In the genomic region with DNA sequence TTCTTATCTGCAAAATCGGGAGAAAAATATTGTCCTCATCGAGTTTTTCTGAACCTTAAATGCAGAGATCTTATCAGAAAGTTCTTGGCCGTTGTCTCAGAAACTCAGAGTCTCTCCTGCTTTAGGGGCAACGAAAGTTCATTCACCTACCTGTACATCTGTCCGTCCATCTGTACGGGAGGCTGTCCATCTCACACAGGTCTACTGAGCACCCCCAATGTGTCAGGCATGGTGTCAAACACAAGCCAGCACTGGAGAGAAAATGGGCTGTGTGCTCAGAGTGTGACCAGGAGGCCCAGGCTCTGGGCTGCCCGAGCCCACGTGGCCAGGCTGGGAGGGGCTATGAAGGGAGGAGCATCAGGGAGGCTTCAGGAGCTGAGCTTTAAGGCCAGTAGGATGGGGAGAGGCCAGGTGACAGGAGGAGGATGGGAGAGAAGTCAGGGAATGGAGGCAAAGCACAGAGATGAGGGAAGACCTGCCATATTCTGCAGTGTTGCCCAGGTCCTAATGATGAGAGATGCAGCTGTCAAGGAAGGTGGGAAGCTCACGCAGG, we compare ENCODE assay signal across 13 cellular contexts.
"Had no signal": no experiment of that assay in that cellular context is flagged by ENCODE, and none has a peak within 500 bp of the region (broad histone marks: within the 10 kb centered on the region; RNA-seq: fewer than 3 reads in every experiment).

No MANE protein-coding gene starts in this region.

- H3K4me3 ChIP-seq: cardiac muscle cell, esophagus muscularis mucosa, hepatocyte, thyroid gland, uterus had no signal

- DNase-seq: activated CD4-positive, alpha-beta T cell treated with anti-CD3 and anti-CD28 coated beads, Interleukin-2, amount 50 U/mL, for 1 hour; activated effector memory CD4-positive, alpha-beta T cell treated with Interleukin-2 at 50 U/mL for 16 hours; activated T-cell treated with anti-CD3 and anti-CD28 coated beads, Interleukin-2, amount 50 U/mL, for 4 hours; stimulated activated CD4-positive, alpha-beta T cell treated with anti-CD3 and anti-CD28 coated beads, Interleukin-12 subunit alpha, Interleukin-12 subunit beta, amount 100 ng/mL, for 4 hours; SW 1271; thyroid gland; uterus had no signal

- H3K9me3 ChIP-seq: thyroid gland, uterus had no signal

- FAIRE-seq: colon had no signal

- H3K27me3 ChIP-seq: hepatocyte, thyroid gland, uterus had no signal

- H3K27ac Mint-ChIP-seq: activated naive CD4-positive, alpha-beta T cell treated with anti-CD3 and anti-CD28 coated beads, Interleukin-2, amount 50 U/mL, for 72 hours had no signal

- H3K79me2 ChIP-seq: hepatocyte had no signal

- H3K4me1 ChIP-seq: esophagus muscularis mucosa, thyroid gland, uterus had no signal

- H3K36me3 ChIP-seq: cardiac muscle cell, esophagus muscularis mucosa, thyroid gland, uterus had no signal

- H2AFZ ChIP-seq: hepatocyte had no signal

- ATAC-seq: activated CD4-positive, CD25-positive, alpha-beta regulatory T cell treated with anti-CD3 and anti-CD28 coated beads, Interleukin-2, amount 50 U/mL, for 24 hours; activated naive CD4-positive, alpha-beta T cell treated with anti-CD3 and anti-CD28 coated beads, Interleukin-2, amount 50 U/mL, for 72 hours; activated T-cell treated with anti-CD3 and anti-CD28 coated beads, Interleukin-2, amount 50 U/mL, for 4 hours had no signal

- H3K27ac ChIP-seq: cardiac muscle cell, esophagus muscularis mucosa, hepatocyte, thyroid gland, uterus had no signal

- H3K4me3 Mint-ChIP-seq: activated T-cell treated with anti-CD3 and anti-CD28 coated beads, Interleukin-2, amount 50 U/mL, for 4 hours had no signal

- H3K4me2 ChIP-seq: hepatocyte had no signal
